Comparison of ENCODE assay signal across 30 cellular contexts in genomic region chr16:49681449-49681848, GRCh38.
"Had no signal": no experiment of that assay in that cellular context is flagged by ENCODE, and none has a peak within 500 bp of the region (broad histone marks: within the 10 kb centered on the region; RNA-seq: fewer than 3 reads in every experiment).

No MANE protein-coding gene starts in this region.

- H3K9me3 Mint-ChIP-seq: immature natural killer cell, natural killer cell had no signal

- H3K36me3 Mint-ChIP-seq: immature natural killer cell; naive B cell; natural killer cell; stimulated activated memory B cell treated with anti-CD40 and anti-IgM and Interleukin-4, amounts not matched to agents 10 μg/mL and 1 μg/mL and 100 μg/mL, for 72 hours had no signal

- H3K27ac ChIP-seq: left ventricle myocardium inferior, pancreas, prostate gland, sigmoid colon, spleen, stomach, testis, thyroid gland, transverse colon, upper lobe of left lung, vagina had no signal

- H3K27ac Mint-ChIP-seq: immature natural killer cell; mesothelial cell of epicardium; naive B cell; natural killer cell; stimulated activated memory B cell treated with anti-CD40 and anti-IgM and Interleukin-4, amounts not matched to agents 10 μg/mL and 1 μg/mL and 100 μg/mL, for 72 hours had no signal

- H3K4me3 Mint-ChIP-seq: immature natural killer cell; mesothelial cell of epicardium; natural killer cell; stimulated activated memory B cell treated with anti-CD40 and anti-IgM and Interleukin-4, amounts not matched to agents 10 μg/mL and 1 μg/mL and 100 μg/mL, for 72 hours had no signal

- H3K27me3 ChIP-seq: pancreas, sigmoid colon, stomach, testis, thyroid gland, transverse colon, upper lobe of left lung, vagina had no signal

- DNase-seq: hypothalamus; immature natural killer cell; kidney; left colon; left ventricle myocardium inferior; mesendoderm; naive B cell; natural killer cell; nucleus accumbens; pancreas; posterior cingulate gyrus; retina; right cardiac atrium; sigmoid colon; small intestine; spleen; stimulated activated CD4-positive, alpha-beta T cell treated with anti-CD3 and anti-CD28 coated beads, Interleukin-2, amount 100 ng/mL, for 48 hours; stimulated activated CD4-positive, alpha-beta T cell treated with anti-CD3 and anti-CD28 coated beads, Interleukin-4, amount 100 ng/mL, for 4 hours; stimulated activated CD8-positive, alpha-beta memory T cell treated with anti-CD3 and anti-CD28 coated beads, Interleukin-4, amount 100 ng/mL, for 48 hours; stimulated activated naive CD8-positive, alpha-beta T cell treated with anti-CD3 and anti-CD28 coated beads, Interleukin-15, Interleukin-2, amounts not matched to agents 100 U/mL and 50 U/mL, for 24 hours; stomach; testis; thyroid gland; transverse colon; upper lobe of left lung had no signal

- H3K9me3 ChIP-seq: pancreas, prostate gland, sigmoid colon, testis, thyroid gland, transverse colon, vagina had no signal

- H3K4me1 Mint-ChIP-seq: immature natural killer cell; naive B cell; natural killer cell; stimulated activated memory B cell treated with anti-CD40 and anti-IgM and Interleukin-4, amounts not matched to agents 10 μg/mL and 1 μg/mL and 100 μg/mL, for 72 hours had no signal

- H3K4me3 ChIP-seq: left ventricle myocardium inferior, lung, pancreas, prostate gland, sigmoid colon, spleen, stomach, testis, thyroid gland, transverse colon, upper lobe of left lung, vagina had no signal

- ATAC-seq: left colon; natural killer cell; pancreas; right cardiac atrium; stimulated activated memory B cell treated with anti-CD40 and anti-IgM and Interleukin-4, amounts not matched to agents 10 μg/mL and 1 μg/mL and 100 μg/mL, for 72 hours; stimulated activated naive CD8-positive, alpha-beta T cell treated with anti-CD3 and anti-CD28 coated beads, Interleukin-15, Interleukin-2, amounts not matched to agents 100 U/mL and 50 U/mL, for 24 hours had no signal

- H3K36me3 ChIP-seq: left ventricle myocardium inferior, pancreas, prostate gland, sigmoid colon, spleen, stomach, thyroid gland, transverse colon, upper lobe of left lung, vagina had no signal
